In the genomic region with DNA sequence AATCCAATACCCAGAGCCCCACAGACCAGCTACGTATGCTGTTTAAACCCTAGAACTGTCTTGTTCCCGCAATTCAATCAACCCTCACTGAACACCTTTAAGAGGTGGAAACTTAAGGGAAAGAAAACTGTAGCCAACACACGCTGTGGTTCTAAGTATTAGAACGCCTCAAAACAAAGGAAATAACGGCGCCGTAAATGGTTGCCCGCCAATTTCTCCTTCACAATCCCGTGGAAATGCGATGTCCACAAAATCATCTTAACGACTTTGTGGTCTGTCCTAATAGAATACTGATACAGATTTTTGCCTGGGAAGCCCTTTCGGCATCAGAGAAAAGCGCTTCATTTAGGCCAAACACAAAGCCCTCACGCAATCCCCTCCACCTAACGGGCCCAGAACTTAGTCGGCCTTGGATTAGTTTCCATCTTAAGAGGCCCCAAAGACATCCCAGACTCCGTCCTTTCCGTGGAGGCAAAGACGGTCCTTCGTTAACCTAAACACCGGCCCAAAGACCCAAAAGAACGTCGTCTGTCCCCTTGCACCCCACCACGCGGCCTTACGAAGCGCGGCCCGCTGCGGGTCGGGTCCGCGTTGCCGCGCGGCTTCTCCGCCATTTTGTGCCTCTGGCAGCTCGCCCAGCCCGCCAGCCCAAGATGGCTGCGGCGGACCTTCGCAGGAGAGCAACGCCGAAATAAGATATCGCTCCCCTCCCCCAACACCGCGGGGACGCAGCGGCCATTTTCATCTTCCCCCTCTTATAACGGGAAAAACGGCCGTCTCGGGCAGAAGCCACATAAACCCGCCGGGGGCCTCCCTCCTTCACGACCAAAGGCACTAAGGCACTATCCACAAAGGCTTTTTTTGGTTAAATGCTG, we compare ENCODE assay signal across 8 cellular contexts. TPM values are rescaled to one million over a fixed set of nuclear protein-coding genes. Genes with fewer than 3 reads are reported as not detected.
DNase-seq lines count a peak whose midpoint lies in the region; ATAC-seq and TF ChIP-seq lines count a peak whose summit lies in the region.

No MANE protein-coding gene starts in this region.

- H3K36me3 ChIP-seq in HUES48 (ENCODE audit: control insufficient read depth, insufficient read depth, low read length), result peaks cover 5% of the 10 kb centered on the region; the same call in 1 of the 2 replicates
- peaks cover 31% of the 10 kb centered on the region for H3K36me3 ChIP-seq in endodermal cell (ENCODE audit: control insufficient read depth, insufficient read depth, low read length)

- peak overlapping the region; percentile 100 for H3K9ac ChIP-seq in HUES48 (ENCODE audit: low read depth, low read length)
- H3K9ac ChIP-seq in endodermal cell (ENCODE audit: extremely low read depth, low read length, poor library complexity, severe bottlenecking), result peak overlapping the region; percentile 99

- peak overlapping the region; percentile 100 for H3K27ac ChIP-seq in CD4-positive, alpha-beta T cell (ENCODE audit: low read depth, low read length)
- peak overlapping the region; percentile 100 for H3K27ac ChIP-seq in HUES48 (ENCODE audit: low read depth, low read length)
- H3K27ac ChIP-seq in endodermal cell (ENCODE audit: low read depth, low read length), result peak overlapping the region; percentile 100

- peaks cover 57% of the 10 kb centered on the region for H3K4me1 Mint-ChIP-seq in CD4-positive, alpha-beta T cell (ENCODE audit: low read depth)
- peaks cover 25% of the 10 kb centered on the region for H3K4me1 Mint-ChIP-seq in endodermal cell

- H3K4me1 ChIP-seq in HUES48 (ENCODE audit: control insufficient read depth, insufficient read depth, low read length), result peaks cover 24% of the 10 kb centered on the region
- peaks cover 4% of the 10 kb centered on the region for H3K4me1 ChIP-seq in endodermal cell (ENCODE audit: control insufficient read depth, insufficient read depth, low read length)

- no peaks in the 10 kb centered on the region for H3K9me3 Mint-ChIP-seq in CD4-positive, alpha-beta T cell
- H3K9me3 Mint-ChIP-seq in endodermal cell, result peaks cover 9% of the 10 kb centered on the region

- no peaks in the 10 kb centered on the region for H3K27me3 Mint-ChIP-seq in CD4-positive, alpha-beta T cell
- H3K27me3 Mint-ChIP-seq in endodermal cell (ENCODE audit: insufficient read depth), result peaks cover 3% of the 10 kb centered on the region

- peak overlapping the region; percentile 98 for H3K27ac Mint-ChIP-seq in CD4-positive, alpha-beta T cell
- H3K27ac Mint-ChIP-seq in endodermal cell, result peak overlapping the region; percentile 100

- DNase-seq in CD4-positive, alpha-beta T cell, result peak; percentile 76 to 87 (median 81)
- DNase-seq in NOMO-1 treated with dmso at 0.1 percent for 144 hours (lab: John Stamatoyannopoulos, UW; ENCODE audit: unreplicated experiment), result peak; percentile 89
- DNase-seq in activated CD8-positive, alpha-beta memory T cell treated with anti-CD3 and anti-CD28 coated beads, Interleukin-2, amount 50 U/mL, for 1 hour (ENCODE audit: extremely low read depth), result peak; percentile 71
- peak; percentile 93 for DNase-seq in endodermal cell
- peak; percentile 95 for DNase-seq in mesenteric fat pad (ENCODE audit: low spot score)
- peak; percentile 74 for DNase-seq in stimulated activated CD8-positive, alpha-beta memory T cell treated with anti-CD3 and anti-CD28 coated beads, Interleukin-15, amount 100 ng/mL, for 24 hours (ENCODE audit: low read depth)

- CTCF ChIA-PET in CD4-positive, alpha-beta T cell (lab: Charles Lee), result interaction anchor here (1.0 to 1.5 kb wide), 3 partner anchors 10 to 632 kb away, joined by 3 to 5 read pairs (median 4); no protein-coding TSS in a partner anchor

- H3K4me3 Mint-ChIP-seq in CD4-positive, alpha-beta T cell, result peak overlapping the region; percentile 97
- peak overlapping the region; percentile 100 for H3K4me3 Mint-ChIP-seq in endodermal cell

- H3K4me3 ChIP-seq in HUES48 (ENCODE audit: low read depth, low read length) (peak overlapping the region; percentile 99), endodermal cell (ENCODE audit: low read length) (peak overlapping the region; percentile 92)

- no peaks in the 10 kb centered on the region for H3K27me3 ChIP-seq in CD4-positive, alpha-beta T cell (ENCODE audit: control insufficient read depth, insufficient read depth, low read length)
- H3K27me3 ChIP-seq in HUES48 (ENCODE audit: control insufficient read depth, insufficient read depth, low read length) (no peaks in the 10 kb centered on the region), endodermal cell (ENCODE audit: control insufficient read depth, insufficient read depth, low read length, poor library complexity, severe bottlenecking) (no peaks in the 10 kb centered on the region)

- POLR2A ChIA-PET in CD4-positive, alpha-beta T cell (lab: Charles Lee), result interaction anchor here (0.6 to 3.5 kb wide), 24 partner anchors 10 to 1808 kb away, joined by 3 to 116 read pairs (median 5); partner anchors contain the start of genes BCL6, DNAJB11, EIF4A2 and RPL39L

- ATAC-seq in CD4-positive, alpha-beta T cell (ENCODE audit: poor library complexity), result peak; percentile 56
- ATAC-seq in GM21390 (IDR thresholded peaks at IDR 0.05; ENCODE audit: unreplicated experiment), result peak; percentile 43

- intact Hi-C loops in CD4-positive, alpha-beta T cell (cut with DNase I, micrococcal nuclease), result loop anchor here (1.0 to 5.0 kb wide), 4 partner anchors 350 to 850 kb away; partner anchors contain the start of genes DNAJB11 (in 1 of the 2), EIF4A2 (in 1 of the 2) and SENP2 (in 1 of the 2)

- no peak for TF ChIP-seq CTCF in CD4-positive, alpha-beta T cell (IDR thresholded peaks at IDR 0.05)
- TF ChIP-seq CTCF in endodermal cell (conservative IDR thresholded peaks at IDR 0.05), result no peak

- no peaks in the 10 kb centered on the region for H3K9me3 ChIP-seq in CD4-positive, alpha-beta T cell (ENCODE audit: control insufficient read depth, low read length)
- H3K9me3 ChIP-seq in HUES48 (ENCODE audit: control insufficient read depth, insufficient read depth, low read length) (no peaks in the 10 kb centered on the region), endodermal cell (ENCODE audit: control insufficient read depth, low read length) (no peaks in the 10 kb centered on the region)

- 0% methylated on average over 20 to 56 of the region's 56 CpGs for WGBS in endodermal cell (ENCODE audit: insufficient coverage in 1 of 2, insufficient read length in 1 of 2), 2 experiments

- peaks cover 56% of the 10 kb centered on the region for H3K36me3 Mint-ChIP-seq in CD4-positive, alpha-beta T cell (ENCODE audit: low read depth)
- peaks cover 29% of the 10 kb centered on the region for H3K36me3 Mint-ChIP-seq in endodermal cell (ENCODE audit: low read depth)

RNA-seq across cellular contexts. Expression of gene TRA2B, which starts 0.8 kb away (rescaled TPM):
- total RNA-seq in CD4-positive, alpha-beta T cell, result 100 to 1,000 TPM; 549 to 585 TPM
- total RNA-seq in endodermal cell, result 100 to 1,000 TPM; 222 to 230 TPM
- 259 TPM for polyA plus RNA-seq in endodermal cell (2013, experiment 1 of 2)
- 232 TPM for polyA plus RNA-seq in endodermal cell (2013, experiment 2 of 2)
- total RNA-seq in mesenteric fat pad, result 117 TPM

Comparison
In these comparisons a context has a peak if more than half of its experiments do, and no peak if none do; other contexts are left out.
1. Peak in every context shown above with its lines: DNase-seq, ATAC-seq, H3K4me3 ChIP-seq and H3K27ac ChIP-seq.